1 cellular context compared by ENCODE assay signal in genomic region chr16:30775381-30776099, GRCh38.
TF ChIP-seq lines count a peak whose summit lies in the region.

No MANE protein-coding gene starts in this region.

TF ChIP-seq in K562, 482 proteins besides CTCF, POLR2A, EP300 and RAD21 (continued from another document and continues in another):
- TF ChIP-seq, protein P1, sequence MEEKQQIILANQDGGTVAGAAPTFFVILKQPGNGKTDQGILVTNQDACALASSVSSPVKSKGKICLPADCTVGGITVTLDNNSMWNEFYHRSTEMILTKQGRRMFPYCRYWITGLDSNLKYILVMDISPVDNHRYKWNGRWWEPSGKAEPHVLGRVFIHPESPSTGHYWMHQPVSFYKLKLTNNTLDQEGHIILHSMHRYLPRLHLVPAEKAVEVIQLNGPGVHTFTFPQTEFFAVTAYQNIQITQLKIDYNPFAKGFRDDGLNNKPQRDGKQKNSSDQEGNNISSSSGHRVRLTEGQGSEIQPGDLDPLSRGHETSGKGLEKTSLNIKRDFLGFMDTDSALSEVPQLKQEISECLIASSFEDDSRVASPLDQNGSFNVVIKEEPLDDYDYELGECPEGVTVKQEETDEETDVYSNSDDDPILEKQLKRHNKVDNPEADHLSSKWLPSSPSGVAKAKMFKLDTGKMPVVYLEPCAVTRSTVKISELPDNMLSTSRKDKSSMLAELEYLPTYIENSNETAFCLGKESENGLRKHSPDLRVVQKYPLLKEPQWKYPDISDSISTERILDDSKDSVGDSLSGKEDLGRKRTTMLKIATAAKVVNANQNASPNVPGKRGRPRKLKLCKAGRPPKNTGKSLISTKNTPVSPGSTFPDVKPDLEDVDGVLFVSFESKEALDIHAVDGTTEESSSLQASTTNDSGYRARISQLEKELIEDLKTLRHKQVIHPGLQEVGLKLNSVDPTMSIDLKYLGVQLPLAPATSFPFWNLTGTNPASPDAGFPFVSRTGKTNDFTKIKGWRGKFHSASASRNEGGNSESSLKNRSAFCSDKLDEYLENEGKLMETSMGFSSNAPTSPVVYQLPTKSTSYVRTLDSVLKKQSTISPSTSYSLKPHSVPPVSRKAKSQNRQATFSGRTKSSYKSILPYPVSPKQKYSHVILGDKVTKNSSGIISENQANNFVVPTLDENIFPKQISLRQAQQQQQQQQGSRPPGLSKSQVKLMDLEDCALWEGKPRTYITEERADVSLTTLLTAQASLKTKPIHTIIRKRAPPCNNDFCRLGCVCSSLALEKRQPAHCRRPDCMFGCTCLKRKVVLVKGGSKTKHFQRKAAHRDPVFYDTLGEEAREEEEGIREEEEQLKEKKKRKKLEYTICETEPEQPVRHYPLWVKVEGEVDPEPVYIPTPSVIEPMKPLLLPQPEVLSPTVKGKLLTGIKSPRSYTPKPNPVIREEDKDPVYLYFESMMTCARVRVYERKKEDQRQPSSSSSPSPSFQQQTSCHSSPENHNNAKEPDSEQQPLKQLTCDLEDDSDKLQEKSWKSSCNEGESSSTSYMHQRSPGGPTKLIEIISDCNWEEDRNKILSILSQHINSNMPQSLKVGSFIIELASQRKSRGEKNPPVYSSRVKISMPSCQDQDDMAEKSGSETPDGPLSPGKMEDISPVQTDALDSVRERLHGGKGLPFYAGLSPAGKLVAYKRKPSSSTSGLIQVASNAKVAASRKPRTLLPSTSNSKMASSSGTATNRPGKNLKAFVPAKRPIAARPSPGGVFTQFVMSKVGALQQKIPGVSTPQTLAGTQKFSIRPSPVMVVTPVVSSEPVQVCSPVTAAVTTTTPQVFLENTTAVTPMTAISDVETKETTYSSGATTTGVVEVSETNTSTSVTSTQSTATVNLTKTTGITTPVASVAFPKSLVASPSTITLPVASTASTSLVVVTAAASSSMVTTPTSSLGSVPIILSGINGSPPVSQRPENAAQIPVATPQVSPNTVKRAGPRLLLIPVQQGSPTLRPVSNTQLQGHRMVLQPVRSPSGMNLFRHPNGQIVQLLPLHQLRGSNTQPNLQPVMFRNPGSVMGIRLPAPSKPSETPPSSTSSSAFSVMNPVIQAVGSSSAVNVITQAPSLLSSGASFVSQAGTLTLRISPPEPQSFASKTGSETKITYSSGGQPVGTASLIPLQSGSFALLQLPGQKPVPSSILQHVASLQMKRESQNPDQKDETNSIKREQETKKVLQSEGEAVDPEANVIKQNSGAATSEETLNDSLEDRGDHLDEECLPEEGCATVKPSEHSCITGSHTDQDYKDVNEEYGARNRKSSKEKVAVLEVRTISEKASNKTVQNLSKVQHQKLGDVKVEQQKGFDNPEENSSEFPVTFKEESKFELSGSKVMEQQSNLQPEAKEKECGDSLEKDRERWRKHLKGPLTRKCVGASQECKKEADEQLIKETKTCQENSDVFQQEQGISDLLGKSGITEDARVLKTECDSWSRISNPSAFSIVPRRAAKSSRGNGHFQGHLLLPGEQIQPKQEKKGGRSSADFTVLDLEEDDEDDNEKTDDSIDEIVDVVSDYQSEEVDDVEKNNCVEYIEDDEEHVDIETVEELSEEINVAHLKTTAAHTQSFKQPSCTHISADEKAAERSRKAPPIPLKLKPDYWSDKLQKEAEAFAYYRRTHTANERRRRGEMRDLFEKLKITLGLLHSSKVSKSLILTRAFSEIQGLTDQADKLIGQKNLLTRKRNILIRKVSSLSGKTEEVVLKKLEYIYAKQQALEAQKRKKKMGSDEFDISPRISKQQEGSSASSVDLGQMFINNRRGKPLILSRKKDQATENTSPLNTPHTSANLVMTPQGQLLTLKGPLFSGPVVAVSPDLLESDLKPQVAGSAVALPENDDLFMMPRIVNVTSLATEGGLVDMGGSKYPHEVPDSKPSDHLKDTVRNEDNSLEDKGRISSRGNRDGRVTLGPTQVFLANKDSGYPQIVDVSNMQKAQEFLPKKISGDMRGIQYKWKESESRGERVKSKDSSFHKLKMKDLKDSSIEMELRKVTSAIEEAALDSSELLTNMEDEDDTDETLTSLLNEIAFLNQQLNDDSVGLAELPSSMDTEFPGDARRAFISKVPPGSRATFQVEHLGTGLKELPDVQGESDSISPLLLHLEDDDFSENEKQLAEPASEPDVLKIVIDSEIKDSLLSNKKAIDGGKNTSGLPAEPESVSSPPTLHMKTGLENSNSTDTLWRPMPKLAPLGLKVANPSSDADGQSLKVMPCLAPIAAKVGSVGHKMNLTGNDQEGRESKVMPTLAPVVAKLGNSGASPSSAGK (IDR thresholded peaks at IDR 0.05) = peak; percentile 77
- 0 out of 2 replicates have a peak, but pooled peaks have one; percentile 23 for TF ChIP-seq HIVEP1 (CRISPR knock-in tag; IDR thresholded peaks at IDR 0.05)
- TF ChIP-seq PHF20 (IDR thresholded peaks at IDR 0.05; ENCODE audit: partially characterized antibody) = peak; percentile 48
- 0 out of 2 replicates have a peak, but pooled peaks have one; percentile 87 for TF ChIP-seq RBM14 (IDR thresholded peaks at IDR 0.05; ENCODE audit: borderline replicate concordance, insufficient read depth, low read depth, low read length)
- TF ChIP-seq ELK3 (CRISPR knock-in tag; IDR thresholded peaks at IDR 0.05) = no peak
- TF ChIP-seq DIDO1 (tag; IDR thresholded peaks at IDR 0.05; ENCODE audit: low read depth) = no peak
- peak; percentile 76; the same call in 1 of the 2 replicates for TF ChIP-seq BHLHE40 (IDR thresholded peaks at IDR 0.05; ENCODE audit: low read length)
- TF ChIP-seq GTF2E2 (tag; IDR thresholded peaks at IDR 0.05) = peak; percentile 73; the same call in 1 of the 2 replicates
- no peak for TF ChIP-seq ARID1B (IDR thresholded peaks at IDR 0.05)
- TF ChIP-seq, protein P2, sequence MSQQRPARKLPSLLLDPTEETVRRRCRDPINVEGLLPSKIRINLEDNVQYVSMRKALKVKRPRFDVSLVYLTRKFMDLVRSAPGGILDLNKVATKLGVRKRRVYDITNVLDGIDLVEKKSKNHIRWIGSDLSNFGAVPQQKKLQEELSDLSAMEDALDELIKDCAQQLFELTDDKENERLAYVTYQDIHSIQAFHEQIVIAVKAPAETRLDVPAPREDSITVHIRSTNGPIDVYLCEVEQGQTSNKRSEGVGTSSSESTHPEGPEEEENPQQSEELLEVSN (IDR thresholded peaks at IDR 0.05; ENCODE audit: borderline replicate concordance in 1 of 2, extremely low read depth in 1 of 2, insufficient read depth in 1 of 2, insufficient read length in 1 of 2, low read depth in 1 of 2, low read length in 1 of 2, poor library complexity in 1 of 2, severe bottlenecking in 1 of 2) = peak; percentile 81 to 87
- no peak; the same call in 1 of the 2 replicates for TF ChIP-seq GTF2F1 (IDR thresholded peaks at IDR 0.05; ENCODE audit: low read depth, low read length)
- TF ChIP-seq SRSF3 (IDR thresholded peaks at IDR 0.05; ENCODE audit: insufficient read depth, low read length) = 0 out of 2 replicates have a peak, but pooled peaks have one; percentile 15
- TF ChIP-seq KLF1 (tag; IDR thresholded peaks at IDR 0.05) = peak; percentile 92; the same call in 1 of the 2 replicates
- TF ChIP-seq TGIF2 (CRISPR knock-in tag; IDR thresholded peaks at IDR 0.05) = 0 out of 2 replicates have a peak, but pooled peaks have one; percentile 75
- TF ChIP-seq RBM17 (IDR thresholded peaks at IDR 0.05; ENCODE audit: borderline replicate concordance, low read depth, low read length) = no peak
- TF ChIP-seq NCOA2 (IDR thresholded peaks at IDR 0.05; ENCODE audit: partially characterized antibody in 2 of 2) = no peak
- TF ChIP-seq JUND (IDR thresholded peaks at IDR 0.05; ENCODE audit: borderline replicate concordance, low read depth, low read length) = peak; percentile 80
- no peak; the same call in 2 of the 3 replicates for TF ChIP-seq JUND (tag; IDR thresholded peaks at IDR 0.05; ENCODE audit: borderline replicate concordance, low read depth, low read length)
- TF ChIP-seq TBP (optimal IDR thresholded peaks at IDR 0.05; ENCODE audit: low read depth, low read length) = peak; percentile 83
- no peak for TF ChIP-seq CREBBP (IDR thresholded peaks at IDR 0.05; ENCODE audit: low read depth, low read length)
- peak; percentile 96 for TF ChIP-seq CEBPG (CRISPR knock-in tag; IDR thresholded peaks at IDR 0.05)
- TF ChIP-seq CEBPG (tag; conservative IDR thresholded peaks at IDR 0.05 in 1 of 2, IDR thresholded peaks at IDR 0.05 in 1 of 2) = peak; percentile 95 to 97
- TF ChIP-seq SMAD4 (CRISPR knock-in tag; conservative IDR thresholded peaks at IDR 0.05) = 0 out of 2 replicates have a peak, but pooled peaks have one; percentile 49
- TF ChIP-seq ZBTB2 (IDR thresholded peaks at IDR 0.05) = no peak
- peak; percentile 83 for TF ChIP-seq SAP30 (IDR thresholded peaks at IDR 0.05; ENCODE audit: borderline replicate concordance, insufficient read depth, low read depth, low read length, poor library complexity, severe bottlenecking)
- TF ChIP-seq ZBTB40 (IDR thresholded peaks at IDR 0.05) = peak; percentile 47; the same call in 1 of the 2 replicates
- TF ChIP-seq ZBTB40 (CRISPR knock-in tag; IDR thresholded peaks at IDR 0.05) = no peak
- TF ChIP-seq POLR3A (IDR thresholded peaks at IDR 0.05; ENCODE audit: borderline replicate concordance, extremely low read depth, insufficient read depth, insufficient read length) = no peak
- TF ChIP-seq ASH1L (IDR thresholded peaks at IDR 0.05; ENCODE audit: borderline replicate concordance, low read depth, partially characterized antibody) = no peak
- TF ChIP-seq POLR2AphosphoS5 (IDR thresholded peaks at IDR 0.05; ENCODE audit: control insufficient read depth, insufficient read depth, low read depth, low read length) = peak; percentile 84
- peak; percentile 68 for TF ChIP-seq LEF1 (IDR thresholded peaks at IDR 0.05)
